ENCODE assay signal across 10 cellular contexts in the genomic region with DNA sequence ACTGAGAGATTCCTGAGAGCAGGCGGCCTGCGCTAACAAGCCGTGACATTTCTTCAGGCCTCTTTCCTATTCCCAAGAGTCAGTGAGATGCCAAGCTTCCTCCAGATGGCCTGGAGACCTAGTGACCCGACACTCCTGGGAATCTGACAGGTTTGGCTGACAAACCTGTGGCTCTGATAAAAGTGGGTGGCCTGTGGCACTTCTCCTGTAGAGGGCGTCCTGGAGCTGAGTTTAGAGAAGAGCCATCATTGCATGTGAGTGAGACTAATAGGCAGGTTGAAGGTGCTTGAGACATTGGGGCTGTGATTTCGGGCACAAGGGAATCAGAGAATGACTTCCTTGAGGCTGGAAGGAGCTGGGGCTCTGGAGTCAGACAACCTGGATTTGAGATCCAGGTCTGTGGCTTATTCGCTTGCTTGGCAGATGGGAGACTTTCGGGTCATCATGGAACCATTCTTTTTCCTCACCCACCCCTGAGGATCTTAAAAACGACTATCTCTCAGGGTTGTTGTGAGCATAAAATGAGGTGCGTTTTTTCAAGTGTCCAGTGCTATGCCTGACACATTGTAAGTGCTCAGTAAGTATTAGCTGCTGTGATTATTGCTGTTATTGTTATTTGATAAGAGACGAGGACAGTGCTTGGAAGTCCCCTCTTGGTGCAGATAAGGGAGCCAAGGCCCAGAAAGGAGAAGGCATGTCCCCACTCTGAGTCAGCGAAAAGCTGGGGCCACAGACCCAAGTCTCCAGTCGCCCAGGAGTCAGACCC.
DNase-seq lines count a peak whose midpoint lies in the region; ATAC-seq and TF ChIP-seq lines count a peak whose summit lies in the region.
"Had no signal": no experiment of that assay in that cellular context is flagged by ENCODE, and none has a peak within 500 bp of the region (broad histone marks: within the 10 kb centered on the region; RNA-seq: fewer than 3 reads in every experiment).

No MANE protein-coding gene starts in this region.

- TF ChIP-seq POLR2A in breast epithelium (IDR thresholded peaks at IDR 0.05) (no peak), adrenal gland (IDR thresholded peaks at IDR 0.05) (no peak)

- H3F3A ChIP-seq in Loucy (ENCODE audit: low read depth) = no peaks in the 10 kb centered on the region

- H3K9me2 ChIP-seq in Loucy (replicated peaks; ENCODE audit: low read depth, low read length) = no peaks in the 10 kb centered on the region

- BruUV-seq in MCF 10A (replicated peaks; lab: Mats Ljungman, UMichigan) = no TSS peak

- CTCF ChIA-PET in MCF 10A (lab: Yijun Ruan, JAX) = interaction anchor here (0.6 to 1.2 kb wide), 5 partner anchors 8 to 1274 kb away, joined by 3 to 5 read pairs (median 4); no protein-coding TSS in a partner anchor

- H3K9ac ChIP-seq in Loucy (ENCODE audit: low read depth, low read length, poor library complexity, severe bottlenecking) = no peak overlapping the region

- H3K9me3 ChIP-seq in breast epithelium (no peaks in the 10 kb centered on the region), Loucy (ENCODE audit: insufficient read depth, low read depth, low read length) (no peaks in the 10 kb centered on the region), adrenal gland (replicated peaks in 1 of 3) (no peaks in the 10 kb centered on the region), left lung (no peaks in the 10 kb centered on the region)

- H3K27ac ChIP-seq in breast epithelium = no peak overlapping the region
- H3K27ac ChIP-seq in adrenal gland = no peak overlapping the region
- no peak overlapping the region for H3K27ac ChIP-seq in left lung

- H3K4me3 ChIP-seq in breast epithelium = no peak overlapping the region
- no peak overlapping the region for H3K4me3 ChIP-seq in Loucy (ENCODE audit: low read length, poor library complexity, severe bottlenecking)
- no peak overlapping the region for H3K4me3 ChIP-seq in adrenal gland
- no peak overlapping the region for H3K4me3 ChIP-seq in left lung

- peaks cover 22% of the 10 kb centered on the region for H3K27me3 Mint-ChIP-seq in MCF 10A (ENCODE audit: insufficient read depth, unreplicated experiment)
- H3K27me3 Mint-ChIP-seq: dendritic cell treated with granulocyte-macrophage colony-stimulating factor and Interleukin-4, amounts not matched to agents 40 ng/mL and 50 ng/mL, for 4 days had no signal

- POLR2A ChIA-PET in MCF 10A (lab: Yijun Ruan, JAX) = interaction anchor here (1.0 kb wide), 1 partner anchor 9 kb away, joined by 3 read pairs; no protein-coding TSS in a partner anchor

- H3K4me1 ChIP-seq in breast epithelium = no peaks in the 10 kb centered on the region
- no peaks in the 10 kb centered on the region for H3K4me1 ChIP-seq in Loucy (ENCODE audit: insufficient read depth, low read length, poor library complexity, severe bottlenecking)
- no peaks in the 10 kb centered on the region for H3K4me1 ChIP-seq in adrenal gland (replicated peaks in 1 of 2)
- no peaks in the 10 kb centered on the region for H3K4me1 ChIP-seq in left lung

- H3K4me1 Mint-ChIP-seq in MCF 10A (ENCODE audit: insufficient read depth, unreplicated experiment) = no peaks in the 10 kb centered on the region

- intact Hi-C loops in MCF 10A (cut with micrococcal nuclease) (loop anchor here (1.0 to 2.0 kb wide), 2 partner anchors 106 to 261 kb away; no protein-coding TSS in a partner anchor), breast epithelium (cut with DNase I; ENCODE audit: low total_unique reads) (no loop called here), adrenal gland (cut with DNase I) (no loop called here), left lung (cut with DNase I) (no loop called here)

- no peak overlapping the region for H3K4me2 ChIP-seq in Loucy (ENCODE audit: low read depth, low read length, poor library complexity, severe bottlenecking)

- no peaks in the 10 kb centered on the region for H3K36me3 ChIP-seq in breast epithelium
- no peaks in the 10 kb centered on the region for H3K36me3 ChIP-seq in Loucy (ENCODE audit: insufficient read depth, low read length)
- no peaks in the 10 kb centered on the region for H3K36me3 ChIP-seq in adrenal gland (replicated peaks in 1 of 2)
- no peaks in the 10 kb centered on the region for H3K36me3 ChIP-seq in left lung

- no peaks in the 10 kb centered on the region for H3K36me3 Mint-ChIP-seq in MCF 10A (ENCODE audit: insufficient read depth, unreplicated experiment)

- ATAC-seq in left lung = peak; percentile 51
- ATAC-seq in HG02610 (IDR thresholded peaks at IDR 0.05; ENCODE audit: unreplicated experiment) = no peak

- no peak overlapping the region for H2AFZ ChIP-seq in Loucy (ENCODE audit: low read length)

- TF ChIP-seq CTCF in MCF 10A (IDR thresholded peaks at IDR 0.05; ENCODE audit: unreplicated experiment) = peak; percentile 27
- TF ChIP-seq CTCF in breast epithelium (IDR thresholded peaks at IDR 0.05) = no peak
- peak; percentile 97 for TF ChIP-seq CTCF in Loucy (conservative IDR thresholded peaks at IDR 0.05; ENCODE audit: low read length)
- peak in 4 of 6 experiments; percentile 37 to 46 (median 42) for TF ChIP-seq CTCF in adrenal gland (IDR thresholded peaks at IDR 0.05)
- TF ChIP-seq CTCF in left lung (IDR thresholded peaks at IDR 0.05) = no peak

- no peak overlapping the region for H3K4me3 Mint-ChIP-seq in MCF 10A (ENCODE audit: unreplicated experiment)
- H3K4me3 Mint-ChIP-seq: dendritic cell treated with granulocyte-macrophage colony-stimulating factor and Interleukin-4, amounts not matched to agents 40 ng/mL and 50 ng/mL, for 4 days; stimulated activated naive CD8-positive, alpha-beta T cell treated with anti-CD3 and anti-CD28 coated beads, Interleukin-15, Interleukin-2, amounts not matched to agents 100 ng/mL and 50 ng/mL, for 24 hours had no signal

- WGBS in adrenal gland, 4 donors = 49 to 56% (median 51%) methylated on average over 9 to 13 of the region's 13 CpGs

- no peaks in the 10 kb centered on the region for H3K79me2 ChIP-seq in Loucy (ENCODE audit: insufficient read depth, low read length)

- H3K27me3 ChIP-seq in breast epithelium (peaks cover 0 to 4% of the 10 kb centered on the region in 2 donors), Loucy (ENCODE audit: insufficient read depth, low read length, poor library complexity, severe bottlenecking) (no peaks in the 10 kb centered on the region), adrenal gland (no peaks in the 10 kb centered on the region), left lung (no peaks in the 10 kb centered on the region)

- no peaks in the 10 kb centered on the region for H3K9me3 Mint-ChIP-seq in MCF 10A (ENCODE audit: unreplicated experiment)
- H3K9me3 Mint-ChIP-seq: dendritic cell treated with granulocyte-macrophage colony-stimulating factor and Interleukin-4, amounts not matched to agents 40 ng/mL and 50 ng/mL, for 4 days; stimulated activated naive CD8-positive, alpha-beta T cell treated with anti-CD3 and anti-CD28 coated beads, Interleukin-15, Interleukin-2, amounts not matched to agents 100 ng/mL and 50 ng/mL, for 24 hours had no signal

- no peak overlapping the region for H3K27ac Mint-ChIP-seq in MCF 10A (ENCODE audit: low read depth, unreplicated experiment)
- H3K27ac Mint-ChIP-seq: dendritic cell treated with granulocyte-macrophage colony-stimulating factor and Interleukin-4, amounts not matched to agents 40 ng/mL and 50 ng/mL, for 4 days; stimulated activated naive CD8-positive, alpha-beta T cell treated with anti-CD3 and anti-CD28 coated beads, Interleukin-15, Interleukin-2, amounts not matched to agents 100 ng/mL and 50 ng/mL, for 24 hours had no signal

- peak; percentile 71 for DNase-seq in MCF 10A (ENCODE audit: unreplicated experiment)
- no peak for DNase-seq in breast epithelium (ENCODE audit: low spot score in 2 of 2)
- DNase-seq in adrenal gland = peak; percentile 24 to 63 (median 35)
- DNase-seq in left lung = no peak
- no peak for DNase-seq in NCI-H1694 treated with DMSO at 0.1 percent for 48 hours (lab: John Stamatoyannopoulos, UW)
- no peak for DNase-seq in activated naive CD4-positive, alpha-beta T cell (lab: John Stamatoyannopoulos, UW)

- H4K20me1 ChIP-seq in Loucy (ENCODE audit: insufficient read depth, low read length, poor library complexity, severe bottlenecking) = no peaks in the 10 kb centered on the region

Comparison
In these comparisons a context has a peak if more than half of its experiments do, and no peak if none do; other contexts are left out.
1. DNase-seq: peak in MCF 10A (single experiment) and adrenal gland (7 of 7); none in breast epithelium (0 of 2), left lung (0 of 2), NCI-H1694 treated with DMSO at 0.1 percent for 48 hours (single experiment) and activated naive CD4-positive, alpha-beta T cell (0 of 4).
2. CTCF ChIP-seq: peak in MCF 10A (single experiment), Loucy (single experiment) and adrenal gland (4 of 6); none in breast epithelium (0 of 3) and left lung (0 of 2).